ENCODE assay signal across 1 cellular context in genomic region chr2:241507430-241508239, GRCh38.
TF ChIP-seq lines count a peak whose summit lies in the region.

No MANE protein-coding gene starts in this region.

TF ChIP-seq in WTC11, 78 proteins besides CTCF, POLR2A, EP300 and RAD21 (continued from another document):
- TF ChIP-seq SMAD4 (CRISPR knock-in tag; IDR thresholded peaks at IDR 0.05) = no peak
- no peak for TF ChIP-seq SOX15 (CRISPR knock-in tag; IDR thresholded peaks at IDR 0.05)
- TF ChIP-seq, protein P1, sequence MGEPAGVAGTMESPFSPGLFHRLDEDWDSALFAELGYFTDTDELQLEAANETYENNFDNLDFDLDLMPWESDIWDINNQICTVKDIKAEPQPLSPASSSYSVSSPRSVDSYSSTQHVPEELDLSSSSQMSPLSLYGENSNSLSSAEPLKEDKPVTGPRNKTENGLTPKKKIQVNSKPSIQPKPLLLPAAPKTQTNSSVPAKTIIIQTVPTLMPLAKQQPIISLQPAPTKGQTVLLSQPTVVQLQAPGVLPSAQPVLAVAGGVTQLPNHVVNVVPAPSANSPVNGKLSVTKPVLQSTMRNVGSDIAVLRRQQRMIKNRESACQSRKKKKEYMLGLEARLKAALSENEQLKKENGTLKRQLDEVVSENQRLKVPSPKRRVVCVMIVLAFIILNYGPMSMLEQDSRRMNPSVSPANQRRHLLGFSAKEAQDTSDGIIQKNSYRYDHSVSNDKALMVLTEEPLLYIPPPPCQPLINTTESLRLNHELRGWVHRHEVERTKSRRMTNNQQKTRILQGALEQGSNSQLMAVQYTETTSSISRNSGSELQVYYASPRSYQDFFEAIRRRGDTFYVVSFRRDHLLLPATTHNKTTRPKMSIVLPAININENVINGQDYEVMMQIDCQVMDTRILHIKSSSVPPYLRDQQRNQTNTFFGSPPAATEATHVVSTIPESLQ (CRISPR knock-in tag; IDR thresholded peaks at IDR 0.05) = no peak
- TF ChIP-seq, protein P2, sequence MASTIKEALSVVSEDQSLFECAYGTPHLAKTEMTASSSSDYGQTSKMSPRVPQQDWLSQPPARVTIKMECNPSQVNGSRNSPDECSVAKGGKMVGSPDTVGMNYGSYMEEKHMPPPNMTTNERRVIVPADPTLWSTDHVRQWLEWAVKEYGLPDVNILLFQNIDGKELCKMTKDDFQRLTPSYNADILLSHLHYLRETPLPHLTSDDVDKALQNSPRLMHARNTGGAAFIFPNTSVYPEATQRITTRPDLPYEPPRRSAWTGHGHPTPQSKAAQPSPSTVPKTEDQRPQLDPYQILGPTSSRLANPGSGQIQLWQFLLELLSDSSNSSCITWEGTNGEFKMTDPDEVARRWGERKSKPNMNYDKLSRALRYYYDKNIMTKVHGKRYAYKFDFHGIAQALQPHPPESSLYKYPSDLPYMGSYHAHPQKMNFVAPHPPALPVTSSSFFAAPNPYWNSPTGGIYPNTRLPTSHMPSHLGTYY (CRISPR knock-in tag; IDR thresholded peaks at IDR 0.05) = no peak
TF ChIP-seq in WTC11: peak in this region for 8.
